In the genomic region with DNA sequence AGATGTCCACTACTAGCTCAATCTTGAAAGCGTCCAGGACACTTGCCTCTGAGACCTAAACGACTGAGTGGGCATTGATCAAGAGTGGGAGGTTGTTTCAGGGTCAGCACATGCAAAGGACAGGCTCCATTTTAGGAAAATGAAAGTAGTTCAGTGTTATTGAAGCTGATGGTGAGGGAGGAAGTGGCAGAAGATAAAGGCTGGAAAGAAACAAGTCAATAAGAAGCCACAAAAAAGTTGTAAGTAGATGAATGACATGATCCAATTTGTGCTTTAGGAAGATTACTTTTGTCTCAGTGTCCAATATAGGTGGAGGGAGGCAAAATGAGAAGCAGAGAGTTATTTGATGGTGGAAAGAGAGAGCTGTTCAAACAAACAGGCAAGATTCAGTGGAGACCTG, we compare ENCODE assay signal across 10 cellular contexts. TPM values are rescaled to one million over a fixed set of nuclear protein-coding genes. Genes with fewer than 3 reads are reported as not detected.
DNase-seq lines count a peak whose midpoint lies in the region; ATAC-seq and TF ChIP-seq lines count a peak whose summit lies in the region.
"Had no signal": no experiment of that assay in that cellular context is flagged by ENCODE, and none has a peak within 500 bp of the region (broad histone marks: within the 10 kb centered on the region; RNA-seq: fewer than 3 reads in every experiment).

No MANE protein-coding gene starts in this region.

- peaks cover 0 to 8% of the 10 kb centered on the region in 2 donors for H3K36me3 Mint-ChIP-seq in activated naive CD4-positive, alpha-beta T cell treated with anti-CD3 and anti-CD28 coated beads, Interleukin-2, amount 50 U/mL, for 72 hours
- H3K36me3 Mint-ChIP-seq in activated T-helper 2 cell treated with anti-CD3 and anti-CD28 coated beads, Interferon-gamma antibody, Interleukin-2, Interleukin-4, amounts not matched to agents 10 μg/mL and 5 μg/mL and 100 μg/mL, durations not matched to agents 14 hours and 24 hours and 36 hours (ENCODE audit: low read depth), result peaks cover 11% of the 10 kb centered on the region

- H3K27me3 Mint-ChIP-seq in activated T-helper 2 cell treated with anti-CD3 and anti-CD28 coated beads, Interferon-gamma antibody, Interleukin-2, Interleukin-4, amounts not matched to agents 10 μg/mL and 5 μg/mL and 100 μg/mL, durations not matched to agents 14 hours and 24 hours and 36 hours (ENCODE audit: low read depth), result no peaks in the 10 kb centered on the region
- H3K27me3 Mint-ChIP-seq in stimulated activated naive CD8-positive, alpha-beta T cell treated with anti-CD3 and anti-CD28 coated beads, Interleukin-15, amount 100 ng/mL, for 72 hours, result no peaks in the 10 kb centered on the region

- H3K27ac Mint-ChIP-seq in activated naive CD4-positive, alpha-beta T cell treated with anti-CD3 and anti-CD28 coated beads, Interleukin-2, amount 50 U/mL, for 72 hours, result peak overlapping the region; percentile 17 to 65
- H3K27ac Mint-ChIP-seq in activated T-helper 2 cell treated with anti-CD3 and anti-CD28 coated beads, Interferon-gamma antibody, Interleukin-2, Interleukin-4, amounts not matched to agents 10 μg/mL and 5 μg/mL and 100 μg/mL, durations not matched to agents 14 hours and 24 hours and 36 hours, result peak overlapping the region; percentile 66
- H3K27ac Mint-ChIP-seq in stimulated activated naive CD8-positive, alpha-beta T cell treated with anti-CD3 and anti-CD28 coated beads, Interleukin-15, amount 100 ng/mL, for 72 hours, result peak overlapping the region; percentile 57 to 91

- H3K9me3 Mint-ChIP-seq in activated naive CD4-positive, alpha-beta T cell treated with anti-CD3 and anti-CD28 coated beads, Interleukin-2, amount 50 U/mL, for 72 hours, result peaks cover 4 to 9% of the 10 kb centered on the region in 2 donors
- peaks cover 6% of the 10 kb centered on the region for H3K9me3 Mint-ChIP-seq in activated T-helper 2 cell treated with anti-CD3 and anti-CD28 coated beads, Interferon-gamma antibody, Interleukin-2, Interleukin-4, amounts not matched to agents 10 μg/mL and 5 μg/mL and 100 μg/mL, durations not matched to agents 14 hours and 24 hours and 36 hours
- no peaks in the 10 kb centered on the region for H3K9me3 Mint-ChIP-seq in stimulated activated naive CD8-positive, alpha-beta T cell treated with anti-CD3 and anti-CD28 coated beads, Interleukin-15, amount 100 ng/mL, for 72 hours

- ATAC-seq in activated naive CD4-positive, alpha-beta T cell treated with anti-CD3 and anti-CD28 coated beads, Interleukin-2, amount 50 U/mL, for 72 hours, result no peak
- ATAC-seq in HG03354 (IDR thresholded peaks at IDR 0.05; ENCODE audit: poor library complexity, severe bottlenecking, unreplicated experiment) (peak; percentile 49), HG02970 (IDR thresholded peaks at IDR 0.05; ENCODE audit: low FRiP score, unreplicated experiment) (no peak)
- peak; percentile 7 for ATAC-seq in stimulated activated naive CD8-positive, alpha-beta T cell treated with anti-CD3 and anti-CD28 coated beads, Interleukin-15, amount 100 ng/mL, for 72 hours
- ATAC-seq: foreskin keratinocyte had no signal

- intact Hi-C loops in activated T-helper 2 cell treated with anti-CD3 and anti-CD28 coated beads, Interferon-gamma antibody, Interleukin-2, Interleukin-4, amounts not matched to agents 10 μg/mL and 5 μg/mL and 100 μg/mL, durations not matched to agents 14 hours and 24 hours and 36 hours (cut with micrococcal nuclease), result no loop called here

- no peak for DNase-seq in activated naive CD4-positive, alpha-beta T cell treated with anti-CD3 and anti-CD28 coated beads, Interleukin-2, amount 50 U/mL, for 72 hours (ENCODE audit: low spot score in 2 of 2)
- DNase-seq in activated naive CD4-positive, alpha-beta T cell treated with Interleukin-2 at 50 U/mL for 16 hours, result no peak
- DNase-seq in activated T-helper 2 cell treated with anti-CD3 and anti-CD28 coated beads, Interferon-gamma antibody, Interleukin-2, Interleukin-4, amounts not matched to agents 10 μg/mL and 5 μg/mL and 100 μg/mL, durations not matched to agents 14 hours and 24 hours and 36 hours (ENCODE audit: low spot score), result no peak
- no peak for DNase-seq in stimulated activated naive CD8-positive, alpha-beta T cell treated with anti-CD3 and anti-CD28 coated beads, Interleukin-15, amount 100 ng/mL, for 72 hours
- DNase-seq in activated CD4-positive, alpha-beta T cell treated with anti-CD3 and anti-CD28 coated beads, Interleukin-2, amount 50 U/mL, for 4 hours, result no peak
- no peak for DNase-seq in GM10266 (ENCODE audit: extremely low spot score)
- DNase-seq: aorta, foreskin keratinocyte had no signal

- peaks cover 71% of the 10 kb centered on the region for H3K4me1 Mint-ChIP-seq in activated T-helper 2 cell treated with anti-CD3 and anti-CD28 coated beads, Interferon-gamma antibody, Interleukin-2, Interleukin-4, amounts not matched to agents 10 μg/mL and 5 μg/mL and 100 μg/mL, durations not matched to agents 14 hours and 24 hours and 36 hours (ENCODE audit: low read depth)
- H3K4me1 Mint-ChIP-seq in stimulated activated naive CD8-positive, alpha-beta T cell treated with anti-CD3 and anti-CD28 coated beads, Interleukin-15, amount 100 ng/mL, for 72 hours, result peaks cover 75% of the 10 kb centered on the region

- no peak for TF ChIP-seq CTCF in GM10266 (IDR thresholded peaks at IDR 0.05; ENCODE audit: control insufficient read depth, insufficient read depth, low read depth, missing control alignments)

- H3K4me3 Mint-ChIP-seq in activated T-helper 2 cell treated with anti-CD3 and anti-CD28 coated beads, Interferon-gamma antibody, Interleukin-2, Interleukin-4, amounts not matched to agents 10 μg/mL and 5 μg/mL and 100 μg/mL, durations not matched to agents 14 hours and 24 hours and 36 hours (ENCODE audit: low read depth), result peak overlapping the region; percentile 30
- peak overlapping the region; percentile 41 to 70 for H3K4me3 Mint-ChIP-seq in stimulated activated naive CD8-positive, alpha-beta T cell treated with anti-CD3 and anti-CD28 coated beads, Interleukin-15, amount 100 ng/mL, for 72 hours

RNA-seq across cellular contexts. Expression of a gene that starts 22.0 kb away (rescaled TPM):
- total RNA-seq in activated naive CD4-positive, alpha-beta T cell treated with anti-CD3 and anti-CD28 coated beads, Interleukin-2, amount 50 U/mL, for 72 hours, result 10 to 100 TPM; 13.8 to 15.2 TPM
- 11.0 and 11.6 TPM in 2 replicates for total RNA-seq in activated T-helper 2 cell treated with anti-CD3 and anti-CD28 coated beads, Interferon-gamma antibody, Interleukin-2, Interleukin-4, amounts not matched to agents 10 μg/mL and 5 μg/mL and 100 μg/mL, durations not matched to agents 14 hours and 24 hours and 36 hours
- total RNA-seq: foreskin keratinocyte had no signal

RNA-seq across cellular contexts. Expression of a gene that starts 33.9 kb away (rescaled TPM):
- total RNA-seq in activated naive CD4-positive, alpha-beta T cell treated with anti-CD3 and anti-CD28 coated beads, Interleukin-2, amount 50 U/mL, for 72 hours, result 10 to 100 TPM; 14.9 to 17.7 TPM
- total RNA-seq in activated T-helper 2 cell treated with anti-CD3 and anti-CD28 coated beads, Interferon-gamma antibody, Interleukin-2, Interleukin-4, amounts not matched to agents 10 μg/mL and 5 μg/mL and 100 μg/mL, durations not matched to agents 14 hours and 24 hours and 36 hours, result 11.1 and 13.4 TPM in 2 replicates

Comparison
In these comparisons a context has a peak if more than half of its experiments do, and no peak if none do; other contexts are left out.
1. ATAC-seq: peak in HG03354 (single experiment) and stimulated activated naive CD8-positive, alpha-beta T cell treated with anti-CD3 and anti-CD28 coated beads, Interleukin-15, amount 100 ng/mL, for 72 hours (single experiment); none in activated naive CD4-positive, alpha-beta T cell treated with anti-CD3 and anti-CD28 coated beads, Interleukin-2, amount 50 U/mL, for 72 hours (0 of 2) and HG02970 (single experiment).
2. Peak in every context shown above with its lines, with median percentiles within 50 percentile points of each other: H3K27ac Mint-ChIP-seq.